Comparison of ENCODE assay signal across 18 cellular contexts in genomic region chr1:45767035-45767434, GRCh38. TPM values are rescaled to one million over a fixed set of nuclear protein-coding genes. Genes with fewer than 3 reads are reported as not detected.
DNase-seq lines count a peak whose midpoint lies in the region; ATAC-seq, FAIRE-seq and TF ChIP-seq lines count a peak whose summit lies in the region.
"Had no signal": no experiment of that assay in that cellular context is flagged by ENCODE, and none has a peak within 500 bp of the region (broad histone marks: within the 10 kb centered on the region; RNA-seq: fewer than 3 reads in every experiment).

No MANE protein-coding gene starts in this region.

- no peak overlapping the region; the same call in 1 of the 2 replicates for H3K4me3 ChIP-seq in DOHH2 (ENCODE audit: low read length)
- no peak overlapping the region for H3K4me3 ChIP-seq in fibroblast of mammary gland (ENCODE audit: control insufficient read depth, low read depth, low read length)
- H3K4me3 ChIP-seq in kidney (ENCODE audit: low read length in 2 of 2) = no peak overlapping the region
- H3K4me3 ChIP-seq: hepatocyte had no signal

- H3K9me2 ChIP-seq in DOHH2 (replicated peaks; ENCODE audit: control insufficient read depth, low read length) = no peaks in the 10 kb centered on the region

- no peaks in the 10 kb centered on the region for H4K20me1 ChIP-seq in DOHH2 (ENCODE audit: control insufficient read depth, insufficient read depth, low read depth, low read length)

- H3K4me2 ChIP-seq in DOHH2 (ENCODE audit: low read length) = peak overlapping the region; percentile 47
- H3K4me2 ChIP-seq: hepatocyte had no signal

- DNase-seq in M059J (ENCODE audit: low read depth) = peak; percentile 38
- DNase-seq in fibroblast of mammary gland (ENCODE audit: low read depth) = peak; percentile 77
- DNase-seq in sciatic nerve (ENCODE audit: low spot score) = no peak
- DNase-seq in MV-4-11 (lab: John Stamatoyannopoulos, UW) = no peak
- no peak for DNase-seq in activated gamma-delta T cell treated with Interleukin-2 at 50 U/mL for 16 hours
- DNase-seq in kidney = no peak
- DNase-seq: C1 segment of cervical spinal cord, H7, left cardiac atrium, NCI-H1048, NCI-H2171 treated with DMSO at 0.1 percent for 48 hours, NCI-H82, T-cell, WERI-Rb-1 had no signal

- TF ChIP-seq CTCF in DOHH2 (IDR thresholded peaks at IDR 0.05; ENCODE audit: low read depth, low read length, poor library complexity, severe bottlenecking) (no peak), fibroblast of mammary gland (conservative IDR thresholded peaks at IDR 0.05; ENCODE audit: control insufficient read depth, insufficient read depth, low read depth, low read length) (no peak), kidney (IDR thresholded peaks at IDR 0.05; ENCODE audit: borderline replicate concordance, extremely low read depth, insufficient read depth) (no peak)

- intact Hi-C loops in sciatic nerve (cut with DNase I) (no loop called here), kidney (cut with DNase I) (no loop called here)

- H3K9me3 ChIP-seq in DOHH2 (ENCODE audit: control insufficient read depth, insufficient read depth, low read length) (peaks cover 2% of the 10 kb centered on the region; the same call in 1 of the 2 replicates), kidney (ENCODE audit: control insufficient read depth in 1 of 2, low read length in 2 of 2) (no peaks in the 10 kb centered on the region)

- no peaks in the 10 kb centered on the region for H3F3A ChIP-seq in DOHH2 (ENCODE audit: control insufficient read depth, insufficient read depth)

- no peaks in the 10 kb centered on the region for H3K36me3 ChIP-seq in DOHH2 (ENCODE audit: control insufficient read depth, low read length)
- H3K36me3 ChIP-seq in kidney (ENCODE audit: control insufficient read depth in 1 of 2, insufficient read depth in 2 of 2, low read length in 2 of 2) = no peaks in the 10 kb centered on the region
- H3K36me3 ChIP-seq: WERI-Rb-1 had no signal

- no peak for FAIRE-seq in kidney (lab: Jason Lieb, UNC)
- FAIRE-seq: HepG2 had no signal

- H3K27ac ChIP-seq in DOHH2 (ENCODE audit: low read depth, low read length) = peak overlapping the region; percentile 14; the same call in 1 of the 2 replicates
- no peak overlapping the region for H3K27ac ChIP-seq in kidney (ENCODE audit: low read depth in 2 of 2, low read length in 2 of 2)
- H3K27ac ChIP-seq: hepatocyte, WERI-Rb-1 had no signal

- ATAC-seq in sciatic nerve = peak; percentile 83
- ATAC-seq in GM21576 (IDR thresholded peaks at IDR 0.05; ENCODE audit: unreplicated experiment) = no peak
- ATAC-seq: HepG2, left cardiac atrium, T-cell had no signal

- H3K79me2 ChIP-seq in DOHH2 (ENCODE audit: control insufficient read depth, low read length) = no peaks in the 10 kb centered on the region
- H3K79me2 ChIP-seq: hepatocyte had no signal

- no peaks in the 10 kb centered on the region for H3K27me3 ChIP-seq in DOHH2 (ENCODE audit: control insufficient read depth, low read length)
- H3K27me3 ChIP-seq: hepatocyte had no signal

- H3K9ac ChIP-seq in kidney (ENCODE audit: low read length in 2 of 2) = no peak overlapping the region

- peaks cover 16% of the 10 kb centered on the region for H3K4me1 ChIP-seq in DOHH2 (ENCODE audit: control insufficient read depth, low read length)
- H3K4me1 ChIP-seq in kidney (ENCODE audit: control insufficient read depth in 1 of 2, insufficient read depth in 1 of 2, low read depth in 1 of 2, low read length in 2 of 2) = no peaks in the 10 kb centered on the region

RNA-seq across cellular contexts. Expression of gene IPP, which starts 16.6 kb away (rescaled TPM):
- total RNA-seq in M059J (2014; rRNA removed; shearing (Covaris generic)) = 4.6 and 7.8 TPM in 2 replicates
- 25.0 TPM for total RNA-seq in sciatic nerve
- 20.0 TPM for total RNA-seq in kidney
- 6.3 TPM for polyA plus RNA-seq in kidney (ENCODE audit: insufficient read depth, low read depth, low replicate concordance)

RNA-seq across cellular contexts. Expression of gene MAST2, which starts 36.4 kb away (rescaled TPM):
- total RNA-seq in M059J (2014; rRNA removed; shearing (Covaris generic)) = 14.2 and 15.7 TPM in 2 replicates
- total RNA-seq in sciatic nerve (55.0 TPM), kidney (17.9 TPM)
- polyA plus RNA-seq in kidney (ENCODE audit: insufficient read depth, low read depth, low replicate concordance) = 7.6 TPM

Comparison
In these comparisons a context has a peak if more than half of its experiments do, and no peak if none do; other contexts are left out.
1. DNase-seq: peak in M059J (single experiment) and fibroblast of mammary gland (single experiment); none in sciatic nerve (single experiment), MV-4-11 (single experiment), activated gamma-delta T cell treated with Interleukin-2 at 50 U/mL for 16 hours (single experiment) and kidney (single experiment).